Comparison of ENCODE assay signal across 13 cellular contexts in genomic region chr17:45902892-45903346, GRCh38. TPM values are rescaled to one million over a fixed set of nuclear protein-coding genes. Genes with fewer than 3 reads are reported as not detected.
DNase-seq lines count a peak whose midpoint lies in the region; TF ChIP-seq lines count a peak whose summit lies in the region.
"Had no signal": no experiment of that assay in that cellular context is flagged by ENCODE, and none has a peak within 500 bp of the region (broad histone marks: within the 10 kb centered on the region; RNA-seq: fewer than 3 reads in every experiment).

No MANE protein-coding gene starts in this region.

- TF ChIP-seq CTCF in SK-N-SH (IDR thresholded peaks at IDR 0.05) (no peak), liver (IDR thresholded peaks at IDR 0.05; ENCODE audit: low read depth, low read length, missing input control) (no peak), spleen (IDR thresholded peaks at IDR 0.05 in 8 of 11, conservative IDR thresholded peaks at IDR 0.05 in 3 of 11) (no peak), GM20000 (IDR thresholded peaks at IDR 0.05; ENCODE audit: extremely low read depth, missing control alignments) (no peak)

- no peak for TF ChIP-seq POLR2A in spleen (IDR thresholded peaks at IDR 0.05)

- intact Hi-C loops in spleen (cut with DNase I; ENCODE audit: low total_unique reads), result no loop called here

- no peaks in the 10 kb centered on the region for H3K36me3 ChIP-seq in SK-N-SH (replicated peaks in 1 of 2; ENCODE audit: control insufficient read depth in 1 of 2, insufficient read depth in 2 of 2, low read length in 1 of 2)
- H3K36me3 ChIP-seq in liver (ENCODE audit: control insufficient read depth in 4 of 4, insufficient read depth in 3 of 4, low read depth in 1 of 4, low read length in 3 of 4), result peaks cover 0 to 7% (median 3%) of the 10 kb centered on the region in 4 donors
- no peaks in the 10 kb centered on the region for H3K36me3 ChIP-seq in spleen

- TF ChIP-seq RAD21 in SK-N-SH (IDR thresholded peaks at IDR 0.05; ENCODE audit: low read length), result no peak; the same call in 1 of the 2 replicates
- peak in 1 of 2 donors; percentile 43 for TF ChIP-seq RAD21 in liver (IDR thresholded peaks at IDR 0.05)

- TF ChIP-seq EP300 in SK-N-SH (IDR thresholded peaks at IDR 0.05; ENCODE audit: borderline replicate concordance in 1 of 2, low read depth in 1 of 2, low read length in 1 of 2), result peak in 1 of 2 experiments; percentile 38; a peak in 1 of 4 replicates

- CTCF ChIA-PET in SK-N-SH (lab: Yijun Ruan, JAX), result interaction anchor here (1.0 to 1.3 kb wide), 3 partner anchors 8 to 51 kb away, joined by 3 to 5 read pairs (median 5); partner anchors contain the start of gene MAPT

- H4K20me1 ChIP-seq in SK-N-SH (ENCODE audit: insufficient read depth), result no peaks in the 10 kb centered on the region

- DNase-seq in DMS 273 treated with DMSO at 0.1 percent for 48 hours (lab: John Stamatoyannopoulos, UW) (peak; percentile 62), NCI-H1105 (lab: John Stamatoyannopoulos, UW) (peak; percentile 69), SK-N-SH (peak; percentile 65), spleen (no peak), GM20000 (ENCODE audit: low spot score) (no peak)
- DNase-seq in stimulated activated CD4-positive, alpha-beta T cell treated with anti-CD3 and anti-CD28 coated beads, Interleukin-2, amount 100 ng/mL, for 48 hours, result no peak
- DNase-seq in activated naive CD4-positive, alpha-beta T cell treated with anti-CD3 and anti-CD28 coated beads, Interleukin-2, amount 50 U/mL, for 16 hours, result no peak
- DNase-seq: effector memory CD4-positive, alpha-beta T cell; PC-9; stimulated activated CD4-positive, alpha-beta T cell treated with anti-CD3 and anti-CD28 coated beads, Interleukin-4, amount 100 ng/mL, for 24 hours; stimulated activated naive CD8-positive, alpha-beta T cell treated with anti-CD3 and anti-CD28 coated beads, Interleukin-15, Interleukin-2, amounts not matched to agents 100 U/mL and 50 U/mL, for 24 hours had no signal

- H3K4me2 ChIP-seq in SK-N-SH, result peak overlapping the region; percentile 41; the same call in 1 of the 2 replicates
- H3K4me2 ChIP-seq: PC-9 had no signal

- POLR2A ChIA-PET in SK-N-SH (lab: Yijun Ruan, JAX), result no interaction called here

- H3K9me3 ChIP-seq in SK-N-SH (no peaks in the 10 kb centered on the region), liver (ENCODE audit: control insufficient read depth in 4 of 4, low read length in 3 of 4) (no peaks in the 10 kb centered on the region), spleen (no peaks in the 10 kb centered on the region)

- H3K27me3 ChIP-seq in SK-N-SH (ENCODE audit: insufficient read depth) (peaks cover 66% of the 10 kb centered on the region), liver (ENCODE audit: control insufficient read depth in 4 of 4, insufficient read depth in 4 of 4, low read length in 3 of 4) (no peaks in the 10 kb centered on the region), spleen (replicated peaks in 1 of 7) (peaks cover 0 to 80% (median 16%) of the 10 kb centered on the region in 7 donors)

- no peak overlapping the region for H3K9ac ChIP-seq in SK-N-SH
- H3K9ac ChIP-seq in liver (ENCODE audit: low read depth in 1 of 2, low read length in 2 of 2), result no peak overlapping the region

- H3K4me3 ChIP-seq in SK-N-SH (ENCODE audit: low read depth in 2 of 2, low read length in 1 of 2) (peak overlapping the region in 1 of 2 experiments; percentile 5; a peak in 1 of 4 replicates), liver (ENCODE audit: low read depth in 1 of 3, low read length in 3 of 3) (no peak overlapping the region), spleen (no peak overlapping the region)
- H3K4me3 ChIP-seq: lung, PC-9 had no signal

- H3K4me1 ChIP-seq in SK-N-SH (ENCODE audit: control insufficient read depth in 1 of 2, insufficient read depth in 2 of 2, low read depth in 1 of 2, low read length in 1 of 2), result peaks cover 0 to 43% of the 10 kb centered on the region in 2 experiments; a peak in 2 of 4 replicates
- peaks cover 0 to 23% (median 14%) of the 10 kb centered on the region in 4 donors for H3K4me1 ChIP-seq in liver (ENCODE audit: control insufficient read depth in 4 of 4, insufficient read depth in 4 of 4, low read length in 3 of 4)
- no peaks in the 10 kb centered on the region for H3K4me1 ChIP-seq in spleen

- no peaks in the 10 kb centered on the region for H3K79me2 ChIP-seq in SK-N-SH (ENCODE audit: insufficient read depth)

- 11% methylated on average over 7 of the region's 7 CpGs for WGBS in SK-N-SH (ENCODE audit: low lambda C conversion rate)
- WGBS in liver, result 17% methylated on average over 7 of the region's 7 CpGs
- 47 to 67% (median 59%) methylated on average over 7 of the region's 7 CpGs for WGBS in spleen, 5 donors

- peak overlapping the region in 1 of 2 experiments; percentile 83; a peak in 2 of 4 replicates for H3K27ac ChIP-seq in SK-N-SH (ENCODE audit: low read depth in 2 of 2, low read length in 1 of 2)
- peak overlapping the region in 1 of 2 donors; percentile 9 for H3K27ac ChIP-seq in liver (ENCODE audit: low read depth in 1 of 2, low read length in 2 of 2)
- no peak overlapping the region for H3K27ac ChIP-seq in spleen
- H3K27ac ChIP-seq: PC-9 had no signal

- no peaks in the 10 kb centered on the region for H3F3A ChIP-seq in SK-N-SH (replicated peaks; ENCODE audit: insufficient read depth)

- no peaks in the 10 kb centered on the region for H3K9me2 ChIP-seq in SK-N-SH

- no peak overlapping the region for H2AFZ ChIP-seq in SK-N-SH (ENCODE audit: low read depth)
- H2AFZ ChIP-seq: PC-9 had no signal

TF ChIP-seq in SK-N-SH, 30 proteins besides CTCF, POLR2A, EP300 and RAD21 (continues in another document):
- TF ChIP-seq SIN3A (IDR thresholded peaks at IDR 0.05; ENCODE audit: borderline replicate concordance, low read depth, low read length), result no peak
- peak; percentile 40; the same call in 1 of the 2 replicates for TF ChIP-seq RCOR1 (IDR thresholded peaks at IDR 0.05; ENCODE audit: low read length)
- TF ChIP-seq ELF1 (IDR thresholded peaks at IDR 0.05), result no peak
- no peak for TF ChIP-seq SMC3 (IDR thresholded peaks at IDR 0.05; ENCODE audit: low read depth, low read length)
- TF ChIP-seq ZBTB33 (IDR thresholded peaks at IDR 0.05; ENCODE audit: borderline replicate concordance, low read depth), result no peak
- TF ChIP-seq GABPA (IDR thresholded peaks at IDR 0.05; ENCODE audit: low read depth), result no peak
- TF ChIP-seq TEAD4 (IDR thresholded peaks at IDR 0.05; ENCODE audit: borderline replicate concordance, insufficient read depth), result no peak
- no peak for TF ChIP-seq YY1 (IDR thresholded peaks at IDR 0.05; ENCODE audit: low read depth)
- no peak for TF ChIP-seq RFX5 (IDR thresholded peaks at IDR 0.05; ENCODE audit: low read length)

TF ChIP-seq in liver, 16 proteins besides CTCF, POLR2A, EP300 and RAD21 (continues in another document):
- TF ChIP-seq HNF4G (IDR thresholded peaks at IDR 0.05), result no peak
- TF ChIP-seq EGR1 (IDR thresholded peaks at IDR 0.05; ENCODE audit: low read depth in 2 of 2), result no peak
- no peak for TF ChIP-seq NR2F2 (IDR thresholded peaks at IDR 0.05)
- TF ChIP-seq RXRA (IDR thresholded peaks at IDR 0.05), result peak; percentile 47 to 60
- TF ChIP-seq ZBTB33 (IDR thresholded peaks at IDR 0.05), result peak; percentile 63
- TF ChIP-seq HNF4A (conservative IDR thresholded peaks at IDR 0.05), result peak; percentile 45 to 53
- TF ChIP-seq FOXA1 (IDR thresholded peaks at IDR 0.05), result no peak
- TF ChIP-seq MAX (IDR thresholded peaks at IDR 0.05), result peak; percentile 59
- no peak for TF ChIP-seq JUND (IDR thresholded peaks at IDR 0.05)
- peak; percentile 84 for TF ChIP-seq YY1 (IDR thresholded peaks at IDR 0.05)
- TF ChIP-seq ATF3 (IDR thresholded peaks at IDR 0.05), result no peak

RNA-seq across cellular contexts. Expression of gene MAPT, which starts 8.6 kb away (rescaled TPM):
- polyA plus RNA-seq in SK-N-SH (2012; rRNA removed) (0.47 and 0.74 TPM in 2 replicates), liver (under 1 TPM; 0.38 to 0.67 TPM), spleen (under 1 TPM; 0.15 to 0.32 (median 0.20) TPM)
- polyA plus RNA-seq in SK-N-SH (2012; cell fraction: cytosol; rRNA removed), result 0.33 and 0.49 TPM in 2 replicates
- 0.85 and 1.1 TPM in 2 replicates for polyA plus RNA-seq in SK-N-SH (2012; cell fraction: nucleus; rRNA removed)
- total RNA-seq in liver (under 1 TPM; 0.05 to 0.17 TPM), spleen (1 to 10 TPM in 3 of 7 donors, under 1 TPM in 4; 0.32 to 1.6 (median 0.68) TPM)

RNA-seq across cellular contexts. Expression of gene SPPL2C, which starts 58.2 kb away (rescaled TPM):
- polyA plus RNA-seq in SK-N-SH (2012; rRNA removed) (not detected in 2 replicates), liver (not detected), spleen (not detected)
- not detected in 2 replicates for polyA plus RNA-seq in SK-N-SH (2012; cell fraction: cytosol; rRNA removed)
- not detected in 2 replicates for polyA plus RNA-seq in SK-N-SH (2012; cell fraction: nucleus; rRNA removed)
- total RNA-seq in liver (not detected), spleen (not detected)
- total RNA-seq: lung, PC-9 had no signal
- polyA plus RNA-seq: lung had no signal

Comparison
In these comparisons a context has a peak if more than half of its experiments do, and no peak if none do; other contexts are left out.
1. DNase-seq: peak in DMS 273 treated with DMSO at 0.1 percent for 48 hours (single experiment), NCI-H1105 (single experiment) and SK-N-SH (single experiment); none in stimulated activated CD4-positive, alpha-beta T cell treated with anti-CD3 and anti-CD28 coated beads, Interleukin-2, amount 100 ng/mL, for 48 hours (0 of 2), activated naive CD4-positive, alpha-beta T cell treated with anti-CD3 and anti-CD28 coated beads, Interleukin-2, amount 50 U/mL, for 16 hours (single experiment), spleen (single experiment) and GM20000 (single experiment).